In the genomic region with DNA sequence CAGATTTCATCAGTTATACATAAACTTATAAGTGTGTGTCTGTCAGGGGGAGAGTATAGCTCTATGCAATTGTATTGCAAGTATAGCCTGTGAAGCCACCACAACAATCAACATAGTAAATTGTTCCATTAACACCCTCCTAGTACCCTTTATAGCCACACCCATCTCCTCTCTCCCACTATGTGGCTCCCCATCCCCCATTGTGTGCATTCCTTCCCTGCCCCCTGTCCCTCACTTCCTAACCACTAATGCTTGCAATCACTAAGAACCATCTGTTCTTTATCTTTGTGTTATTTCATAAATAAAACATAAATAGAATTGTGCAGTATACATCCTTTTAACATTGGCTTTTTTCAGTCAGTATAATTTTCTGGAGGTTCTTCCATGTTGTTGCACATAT, we compare ENCODE assay signal across 19 cellular contexts.
DNase-seq lines count a peak whose midpoint lies in the region; ATAC-seq, FAIRE-seq and TF ChIP-seq lines count a peak whose summit lies in the region.
"Had no signal": no experiment of that assay in that cellular context is flagged by ENCODE, and none has a peak within 500 bp of the region (broad histone marks: within the 10 kb centered on the region; RNA-seq: fewer than 3 reads in every experiment).

No MANE protein-coding gene starts in this region.

- no peaks in the 10 kb centered on the region; the same call in 1 of the 2 replicates for H3K4me1 ChIP-seq in IMR-90 (ENCODE audit: control insufficient read depth, insufficient read depth, low read length)
- no peaks in the 10 kb centered on the region for H3K4me1 ChIP-seq in mesenchymal stem cell (ENCODE audit: control insufficient read depth, insufficient read depth, low read depth, low read length)

- H4K91ac ChIP-seq in IMR-90 (ENCODE audit: insufficient read depth, low read depth, low read length) = no peak overlapping the region
- no peak overlapping the region for H4K91ac ChIP-seq in mesenchymal stem cell (ENCODE audit: low read length)

- H3K4ac ChIP-seq in IMR-90 (ENCODE audit: low read depth, low read length) (no peak overlapping the region), mesenchymal stem cell (ENCODE audit: low read depth in 1 of 2, low read length in 2 of 2) (no peak overlapping the region)

- dilution Hi-C loops in IMR-90 (cut with HindIII; ENCODE audit: low sequenced_read_pairs, unreplicated experiment) = no loop called here

- H3K56ac ChIP-seq in IMR-90 (ENCODE audit: extremely low read depth, insufficient read depth, low read length) = no peak overlapping the region

- H2AK5ac ChIP-seq in IMR-90 (ENCODE audit: low read depth, low read length) (no peak overlapping the region), mesenchymal stem cell (ENCODE audit: low read length, severe bottlenecking) (no peak overlapping the region)

- no peaks in the 10 kb centered on the region for H3K9me1 ChIP-seq in IMR-90 (ENCODE audit: insufficient read depth, low read length)

- no peaks in the 10 kb centered on the region for H3K36me3 Mint-ChIP-seq in activated CD8-positive, alpha-beta T cell treated with anti-CD3 and anti-CD28 coated beads for 36 hours (ENCODE audit: low read depth)

- H2AK9ac ChIP-seq in IMR-90 (replicated peaks; ENCODE audit: low read depth, low read length, poor library complexity) = no peak overlapping the region

- in situ Hi-C loops in IMR-90 (cut with MboI; ENCODE audit: low sequenced_read_pairs) = no loop called here

- FAIRE-seq in H54 (lab: Jason Lieb, UNC) = no peak
- FAIRE-seq: GM12892, HTR-8/SVneo had no signal

- H3K9ac ChIP-seq in IMR-90 (ENCODE audit: low read depth, low read length) (no peak overlapping the region), mesenchymal stem cell (ENCODE audit: low read length) (no peak overlapping the region)

- intact Hi-C loops in IMR-90 (cut with micrococcal nuclease) = no loop called here
- intact Hi-C loops in activated CD8-positive, alpha-beta T cell treated with anti-CD3 and anti-CD28 coated beads for 36 hours (cut with micrococcal nuclease) = no loop called here

- H3K23ac ChIP-seq in IMR-90 (ENCODE audit: low read depth, low read length) (no peak overlapping the region), mesenchymal stem cell (ENCODE audit: low read length in 2 of 2) (no peak overlapping the region)

- H3K4me1 Mint-ChIP-seq in activated CD8-positive, alpha-beta T cell treated with anti-CD3 and anti-CD28 coated beads for 36 hours (ENCODE audit: low read depth) = no peaks in the 10 kb centered on the region

- H3K4me3 ChIP-seq in IMR-90 (ENCODE audit: insufficient read depth, low read depth, low read length) (no peak overlapping the region), mesenchymal stem cell (ENCODE audit: insufficient read depth in 1 of 2, low read depth in 1 of 2, low read length in 2 of 2) (no peak overlapping the region)

- no peaks in the 10 kb centered on the region for H3K9me3 ChIP-seq in IMR-90 (ENCODE audit: control insufficient read depth, insufficient read depth, low read length)
- no peaks in the 10 kb centered on the region for H3K9me3 ChIP-seq in mesenchymal stem cell (ENCODE audit: control insufficient read depth, low read length)

- no peak overlapping the region for H2BK5ac ChIP-seq in IMR-90 (ENCODE audit: low read depth, low read length, poor library complexity, severe bottlenecking)
- H2BK5ac ChIP-seq in mesenchymal stem cell (ENCODE audit: low read depth, low read length, poor library complexity, severe bottlenecking) = no peak overlapping the region

- H4K5ac ChIP-seq in IMR-90 (ENCODE audit: low read depth, low read length) = no peak overlapping the region

- H2BK15ac ChIP-seq in IMR-90 (ENCODE audit: low read depth, low read length) (no peak overlapping the region), mesenchymal stem cell (ENCODE audit: low read depth, poor library complexity, severe bottlenecking) (no peak overlapping the region)

- DNase-seq in IMR-90 (no peak), amniotic epithelial cell (ENCODE audit: low read depth) (peak; percentile 50), mesenchymal stem cell (peak; percentile 51), omental fat pad (ENCODE audit: low spot score) (no peak), H54 (ENCODE audit: insufficient read length, low spot score) (no peak), NCI-H2029 treated with DMSO at 0.1 percent for 48 hours (lab: John Stamatoyannopoulos, UW) (no peak)
- no peak for DNase-seq in activated CD8-positive, alpha-beta T cell treated with anti-CD3 and anti-CD28 coated beads for 36 hours
- DNase-seq: DMS153, DND-41, KBM-7, MM.1S, NCI-H2029, NCI-H2227 treated with DMSO at 0.1 percent for 48 hours, NCI-H69, SHP77 had no signal

- no peak overlapping the region for H3K27ac Mint-ChIP-seq in activated CD8-positive, alpha-beta T cell treated with anti-CD3 and anti-CD28 coated beads for 36 hours

- no peak overlapping the region for H3K14ac ChIP-seq in IMR-90 (replicated peaks; ENCODE audit: low read depth, low read length)
- H3K14ac ChIP-seq in mesenchymal stem cell (ENCODE audit: low read length in 2 of 2) = peak overlapping the region in 1 of 2 experiments; percentile 88

- POLR2A ChIA-PET in IMR-90 (lab: Charles Lee; ENCODE audit: unreplicated experiment) = no interaction called here
- POLR2A ChIA-PET in activated CD8-positive, alpha-beta T cell treated with anti-CD3 and anti-CD28 coated beads for 36 hours (lab: Charles Lee) = no interaction called here

- H2BK12ac ChIP-seq in mesenchymal stem cell (ENCODE audit: low read length in 2 of 2) = no peak overlapping the region

- no peak overlapping the region for H3K4me3 Mint-ChIP-seq in activated CD8-positive, alpha-beta T cell treated with anti-CD3 and anti-CD28 coated beads for 36 hours

- no peak for TF ChIP-seq RAD21 in IMR-90 (IDR thresholded peaks at IDR 0.05; ENCODE audit: low read length)

- H3K4me2 ChIP-seq in IMR-90 (ENCODE audit: low read depth, low read length) (no peak overlapping the region), mesenchymal stem cell (ENCODE audit: low read length, poor library complexity, severe bottlenecking) (no peak overlapping the region)

- CTCF ChIA-PET in IMR-90 (lab: Yijun Ruan, JAX) = no interaction called here
- CTCF ChIA-PET in activated CD8-positive, alpha-beta T cell treated with anti-CD3 and anti-CD28 coated beads for 36 hours (lab: Charles Lee) = no interaction called here

- no TSS peak for BruUV-seq in IMR-90 (replicated peaks; lab: Mats Ljungman, UMichigan)

- H4K8ac ChIP-seq in IMR-90 (ENCODE audit: low read depth in 2 of 2, low read length in 2 of 2) (no peak overlapping the region), mesenchymal stem cell (ENCODE audit: low read length) (no peak overlapping the region)

- H3K27me3 Mint-ChIP-seq in activated CD8-positive, alpha-beta T cell treated with anti-CD3 and anti-CD28 coated beads for 36 hours = no peaks in the 10 kb centered on the region

- ATAC-seq in IMR-90 (ENCODE audit: low read depth) (0 out of 2 replicates have a peak, but pooled peaks have one; percentile 24), omental fat pad (ENCODE audit: low FRiP score) (no peak)
- ATAC-seq in activated CD8-positive, alpha-beta T cell treated with anti-CD3 and anti-CD28 coated beads for 36 hours = no peak
- ATAC-seq: Panc1 had no signal

- TF ChIP-seq POLR2A in IMR-90 (IDR thresholded peaks at IDR 0.05; ENCODE audit: low read depth, low read length) (no peak), H54 (IDR thresholded peaks at IDR 0.05; ENCODE audit: low read depth, low read length) (no peak)

- H2BK20ac ChIP-seq in IMR-90 (ENCODE audit: low read depth, low read length) = no peak overlapping the region

- H2AFZ ChIP-seq in IMR-90 (replicated peaks; ENCODE audit: low read length, poor library complexity) (no peak overlapping the region), mesenchymal stem cell (ENCODE audit: low read depth, low read length) (no peak overlapping the region)

- H3K27ac ChIP-seq in IMR-90 (ENCODE audit: insufficient read depth, low read length) = no peak overlapping the region
- no peak overlapping the region for H3K27ac ChIP-seq in mesenchymal stem cell (ENCODE audit: low read length, poor library complexity, severe bottlenecking)
- H3K27ac ChIP-seq: RWPE1 had no signal

- H3K18ac ChIP-seq in IMR-90 (ENCODE audit: low read depth, low read length) (no peak overlapping the region), mesenchymal stem cell (ENCODE audit: low read depth in 1 of 2, low read length in 2 of 2) (no peak overlapping the region)

- peaks cover 8% of the 10 kb centered on the region for H3K9me3 Mint-ChIP-seq in activated CD8-positive, alpha-beta T cell treated with anti-CD3 and anti-CD28 coated beads for 36 hours

- H4K20me1 ChIP-seq in IMR-90 (ENCODE audit: insufficient read depth, low read length) = no peaks in the 10 kb centered on the region

- TF ChIP-seq CTCF in IMR-90 (conservative IDR thresholded peaks at IDR 0.05; ENCODE audit: low read depth, low read length) (no peak), omental fat pad (IDR thresholded peaks at IDR 0.05) (no peak)
- no peak for TF ChIP-seq CTCF in activated CD8-positive, alpha-beta T cell treated with anti-CD3 and anti-CD28 coated beads for 36 hours (IDR thresholded peaks at IDR 0.05)

- H2BK120ac ChIP-seq in IMR-90 (ENCODE audit: low read depth, low read length) (no peak overlapping the region), mesenchymal stem cell (ENCODE audit: low read depth, low read length) (no peak overlapping the region)

- H3K27me3 ChIP-seq in IMR-90 (ENCODE audit: control insufficient read depth, insufficient read depth, low read length) = no peaks in the 10 kb centered on the region
- no peaks in the 10 kb centered on the region for H3K27me3 ChIP-seq in mesenchymal stem cell (ENCODE audit: control insufficient read depth in 1 of 2, insufficient read depth in 1 of 2, low read length in 2 of 2)

- H3K36me3 ChIP-seq in IMR-90 (ENCODE audit: control insufficient read depth, insufficient read depth, low read length) (no peaks in the 10 kb centered on the region), mesenchymal stem cell (ENCODE audit: control insufficient read depth in 1 of 2, insufficient read depth in 2 of 2, low read depth in 1 of 2, low read length in 2 of 2) (no peaks in the 10 kb centered on the region)

- H3K79me1 ChIP-seq in IMR-90 (ENCODE audit: low read depth in 1 of 2, low read length in 2 of 2) (no peaks in the 10 kb centered on the region), mesenchymal stem cell (replicated peaks; ENCODE audit: low read length, poor library complexity, severe bottlenecking) (no peaks in the 10 kb centered on the region)

TF ChIP-seq in IMR-90, 13 proteins besides CTCF, POLR2A, EP300 and RAD21 (continues in another document):
- no peak for TF ChIP-seq RFX5 (IDR thresholded peaks at IDR 0.05; ENCODE audit: low read depth, low read length)
- no peak for TF ChIP-seq CEBPB (IDR thresholded peaks at IDR 0.05; ENCODE audit: low read depth, low read length)
- TF ChIP-seq NFE2L2 (IDR thresholded peaks at IDR 0.05; ENCODE audit: low read depth, low read length) = no peak
- no peak for TF ChIP-seq MXI1 (IDR thresholded peaks at IDR 0.05; ENCODE audit: borderline replicate concordance, low read depth, low read length)
- no peak for TF ChIP-seq BHLHE40 (IDR thresholded peaks at IDR 0.05; ENCODE audit: low read depth, low read length)
- TF ChIP-seq RCOR1 (IDR thresholded peaks at IDR 0.05; ENCODE audit: insufficient replicate concordance, low read length) = no peak
- TF ChIP-seq MAZ (IDR thresholded peaks at IDR 0.05; ENCODE audit: borderline replicate concordance, low read depth, low read length) = no peak
- no peak for TF ChIP-seq CHD1 (IDR thresholded peaks at IDR 0.05; ENCODE audit: low read depth, low read length)

Comparison
In these comparisons a context has a peak if more than half of its experiments do, and no peak if none do; other contexts are left out.
1. DNase-seq: peak in amniotic epithelial cell (single experiment) and mesenchymal stem cell (single experiment); none in IMR-90 (single experiment), activated CD8-positive, alpha-beta T cell treated with anti-CD3 and anti-CD28 coated beads for 36 hours (single experiment), omental fat pad (single experiment), H54 (single experiment) and NCI-H2029 treated with DMSO at 0.1 percent for 48 hours (single experiment).